In genomic region chr6:48959401-48960060, GRCh38 we compare ENCODE assay signal across 32 cellular contexts.
"Had no signal": no experiment of that assay in that cellular context is flagged by ENCODE, and none has a peak within 500 bp of the region (broad histone marks: within the 10 kb centered on the region; RNA-seq: fewer than 3 reads in every experiment).

No MANE protein-coding gene starts in this region.

- H3K4me1 Mint-ChIP-seq: activated B cell treated with CpG ODN at 0.5 μM for 24 hours; activated T-helper 17 cell treated with anti-CD3 and anti-CD28 coated beads, Interleukin-2, amount 50 U/mL, for 72 hours had no signal

- H3K27ac Mint-ChIP-seq: activated B cell treated with CpG ODN at 0.5 μM for 24 hours; activated CD8-positive, alpha-beta T cell treated with anti-CD3 and anti-CD28 coated beads for 36 hours; activated naive CD8-positive, alpha-beta T cell; activated T-helper 17 cell treated with anti-CD3 and anti-CD28 coated beads, Interleukin-2, amount 50 U/mL, for 72 hours; T-helper 2 cell treated with Interferon-gamma antibody and Interleukin-4, amounts not matched to agents 5 μg/mL and 100 μg/mL, for 36 hours had no signal

- H3K27me3 Mint-ChIP-seq: activated B cell treated with CpG ODN at 0.5 μM for 24 hours; activated CD8-positive, alpha-beta T cell treated with anti-CD3 and anti-CD28 coated beads for 36 hours; activated naive CD8-positive, alpha-beta T cell; activated T-helper 17 cell treated with anti-CD3 and anti-CD28 coated beads, Interleukin-2, amount 50 U/mL, for 72 hours had no signal

- H3K4me1 ChIP-seq: adrenal gland, body of pancreas, colonic mucosa, esophagus squamous epithelium, gastroesophageal sphincter, heart right ventricle had no signal

- H3K36me3 ChIP-seq: adrenal gland, cardiac muscle cell, colonic mucosa, esophagus squamous epithelium, gastroesophageal sphincter, heart right ventricle, WERI-Rb-1 had no signal

- H3K9me3 ChIP-seq: adrenal gland, body of pancreas, colonic mucosa, esophagus squamous epithelium, gastroesophageal sphincter had no signal

- H3K36me3 Mint-ChIP-seq: activated naive CD8-positive, alpha-beta T cell had no signal

- DNase-seq: activated B cell treated with CpG ODN at 0.5 μM for 24 hours; activated CD4-positive, alpha-beta T cell treated with anti-CD3 and anti-CD28 coated beads for 48 hours; activated CD4-positive, alpha-beta T cell treated with anti-CD3 and anti-CD28 coated beads, Interleukin-2, amount 50 U/mL, for 1 hour; activated CD4-positive, alpha-beta T cell treated with anti-CD3 and anti-CD28 coated beads, Interleukin-2, amount 50 U/mL, for 48 hours; activated CD8-positive, alpha-beta memory T cell treated with anti-CD3 and anti-CD28 coated beads for 24 hours; activated CD8-positive, alpha-beta T cell treated with anti-CD3 and anti-CD28 coated beads for 36 hours; activated effector memory CD4-positive, alpha-beta T cell treated with Interleukin-2 at 50 U/mL for 16 hours; activated gamma-delta T cell treated with Interleukin-2 at 50 U/mL for 16 hours; activated naive CD4-positive, alpha-beta T cell treated with anti-CD3 and anti-CD28 coated beads, Interleukin-2, amount 50 U/mL, for 16 hours; activated naive CD4-positive, alpha-beta T cell treated with Interleukin-2 at 50 U/mL for 16 hours; activated T-cell treated with anti-CD3 and anti-CD28 coated beads, Interleukin-2, amount 50 U/mL, for 4 hours; adrenal gland; amygdala; aorta; body of pancreas; central memory CD4-positive, alpha-beta T cell; cerebellar nuclear complex; colonic mucosa; effector CD8-positive, alpha-beta T cell; esophagus squamous epithelium; foreskin melanocyte; heart right ventricle; T1000; WERI-Rb-1 had no signal

- H2AFZ ChIP-seq: hepatocyte had no signal

- H3K4me3 ChIP-seq: adrenal gland, body of pancreas, cardiac muscle cell, colonic mucosa, esophagus squamous epithelium, gastroesophageal sphincter, heart right ventricle, hepatocyte had no signal

- H3K4me2 ChIP-seq: hepatocyte had no signal

- H3K4me3 Mint-ChIP-seq: activated B cell treated with CpG ODN at 0.5 μM for 24 hours; activated CD8-positive, alpha-beta T cell treated with anti-CD3 and anti-CD28 coated beads for 36 hours; activated naive CD8-positive, alpha-beta T cell; activated T-cell treated with anti-CD3 and anti-CD28 coated beads, Interleukin-2, amount 50 U/mL, for 4 hours; activated T-helper 17 cell treated with anti-CD3 and anti-CD28 coated beads, Interleukin-2, amount 50 U/mL, for 72 hours; T-helper 2 cell treated with Interferon-gamma antibody and Interleukin-4, amounts not matched to agents 5 μg/mL and 100 μg/mL, for 36 hours had no signal

- ATAC-seq: activated CD4-positive, CD25-positive, alpha-beta regulatory T cell treated with anti-CD3 and anti-CD28 coated beads, Interleukin-2, amount 50 U/mL, for 24 hours; activated CD8-positive, alpha-beta T cell treated with anti-CD3 and anti-CD28 coated beads for 36 hours; activated T-cell treated with anti-CD3 and anti-CD28 coated beads, Interleukin-2, amount 50 U/mL, for 4 hours; activated T-helper 17 cell treated with anti-CD3 and anti-CD28 coated beads, Interleukin-2, amount 50 U/mL, for 72 hours; body of pancreas; gastroesophageal sphincter; heart right ventricle had no signal

- H3K27me3 ChIP-seq: adrenal gland, body of pancreas, cardiac muscle cell, colonic mucosa, esophagus squamous epithelium, gastroesophageal sphincter, heart right ventricle, hepatocyte had no signal

- H3K27ac ChIP-seq: adrenal gland, body of pancreas, cardiac muscle cell, colonic mucosa, epithelial cell of prostate, esophagus squamous epithelium, gastroesophageal sphincter, heart right ventricle, hepatocyte, WERI-Rb-1 had no signal
